8 cellular contexts compared by ENCODE assay signal in genomic region chr2:95121495-95122196, GRCh38. TPM values are rescaled to one million over a fixed set of nuclear protein-coding genes. Genes with fewer than 3 reads are reported as not detected.
DNase-seq lines count a peak whose midpoint lies in the region; ATAC-seq, FAIRE-seq and TF ChIP-seq lines count a peak whose summit lies in the region.

TSS of gene MRPS5 (minus strand) at chr2:95121808. CDS start at chr2:95121791, 17 bp downstream.

- H3K4me1 Mint-ChIP-seq in WTC11, result peaks cover 35% of the 10 kb centered on the region

- CTCF ChIA-PET in A673 (lab: Charles Lee) (no interaction called here), WTC11 (lab: Charles Lee) (interaction anchor here (1.0 to 3.7 kb wide), 9 partner anchors 38 to 224 kb away, joined by 3 to 20 read pairs (median 5); partner anchors contain the start of gene ZNF514)

- no peaks in the 10 kb centered on the region for H3K4me1 ChIP-seq in A673 (ENCODE audit: insufficient read depth, low read length, poor library complexity, severe bottlenecking)

- no peak for FAIRE-seq in bronchial epithelial cell (lab: Jason Lieb, UNC)

- TF ChIP-seq CTCF in A673 (conservative IDR thresholded peaks at IDR 0.05; ENCODE audit: low read depth, low read length) (peak; percentile 29; the same call in 1 of the 2 replicates), WTC11 (IDR thresholded peaks at IDR 0.05) (no peak), bronchial epithelial cell (IDR thresholded peaks at IDR 0.05; ENCODE audit: insufficient read depth, low read length, severe bottlenecking) (no peak)

- no peaks in the 10 kb centered on the region for H3K27me3 ChIP-seq in A673 (replicated peaks; ENCODE audit: insufficient read depth, low read depth, low read length, poor library complexity)
- H3K27me3 ChIP-seq in bronchial epithelial cell (ENCODE audit: control insufficient read depth, insufficient read depth, low read length), result no peaks in the 10 kb centered on the region

- H3K9me3 ChIP-seq in A673 (ENCODE audit: low read depth, low read length, poor library complexity, severe bottlenecking), result no peaks in the 10 kb centered on the region

- peaks cover 18% of the 10 kb centered on the region for H3K36me3 Mint-ChIP-seq in WTC11

- 0 out of 2 replicates have a peak, but pooled peaks cover 4% of the 10 kb centered on the region for H3K9me3 Mint-ChIP-seq in WTC11

- DNase-seq in A673 (ENCODE audit: low spot score) (peak; percentile 85), NCI-H2171 treated with DMSO at 0.1 percent for 48 hours (lab: John Stamatoyannopoulos, UW) (peak; percentile 68), WTC11 (ENCODE audit: low spot score) (peak; percentile 87), bronchial epithelial cell (ENCODE audit: low read depth) (peak; percentile 37), iris pigment epithelial cell (ENCODE audit: low read depth) (peak; percentile 66)
- DNase-seq in stimulated activated CD4-positive, alpha-beta T cell treated with anti-CD3 and anti-CD28 coated beads, Interleukin-12 subunit alpha, Interleukin-12 subunit beta, amount 100 ng/mL, for 4 hours, result peak; percentile 93

- H3K4me3 ChIP-seq in A673 (ENCODE audit: low read depth, low read length, poor library complexity, severe bottlenecking) (peak within 1 kb of the TSS; percentile 95), bronchial epithelial cell (ENCODE audit: low read depth, low read length) (peak within 1 kb of the TSS; percentile 99)

- peak; percentile 61 for TF ChIP-seq POLR2A in GM18526 (IDR thresholded peaks at IDR 0.05; ENCODE audit: extremely low read depth, insufficient read length)

- H3K36me3 ChIP-seq in A673 (ENCODE audit: insufficient read depth, low read length, poor library complexity, severe bottlenecking) (peaks cover 8% of the 10 kb centered on the region), bronchial epithelial cell (ENCODE audit: control insufficient read depth, insufficient read depth, low read length) (no peaks in the 10 kb centered on the region)

- BruUV-seq in A673 (replicated peaks; lab: Mats Ljungman, UMichigan), result no TSS peak

- H3K27ac Mint-ChIP-seq in WTC11, result peak within 1 kb of the TSS; percentile 93

- intact Hi-C loops in A673 (cut with micrococcal nuclease; ENCODE audit: unreplicated experiment), result no loop called here

- H3K27me3 Mint-ChIP-seq in WTC11 (ENCODE audit: low read depth), result peaks cover 6% of the 10 kb centered on the region; the same call in 1 of the 2 replicates

- POLR2A ChIA-PET in A673 (lab: Charles Lee; ENCODE audit: low non-redundant PET) (no interaction called here), WTC11 (lab: Charles Lee) (interaction anchor here (0.7 to 2.0 kb wide), 4 partner anchors 38 to 68 kb away, joined by 3 to 6 read pairs (median 4); partner anchors contain the start of gene ZNF514)

- H3K27ac ChIP-seq in A673 (ENCODE audit: low read depth, low read length, poor library complexity, severe bottlenecking), result peak within 1 kb of the TSS; percentile 99

- peak; percentile 93 for ATAC-seq in HG03064 (IDR thresholded peaks at IDR 0.05; ENCODE audit: low read depth, unreplicated experiment)
- ATAC-seq in WTC11, result peak; percentile 97

- H3K4me3 Mint-ChIP-seq in WTC11, result peak within 1 kb of the TSS; percentile 95

TF ChIP-seq in WTC11, 78 proteins besides CTCF, POLR2A, EP300 and RAD21 (continues in another document):
- no peak for TF ChIP-seq TP53 (CRISPR knock-in tag; IDR thresholded peaks at IDR 0.05)
- no peak for TF ChIP-seq STAT6 (CRISPR knock-in tag; conservative IDR thresholded peaks at IDR 0.05; ENCODE audit: low read depth)
- TF ChIP-seq GRHL2 (CRISPR knock-in tag; IDR thresholded peaks at IDR 0.05; ENCODE audit: insufficient replicate concordance, severe bottlenecking), result no peak
- TF ChIP-seq FOXP1 (CRISPR knock-in tag; IDR thresholded peaks at IDR 0.05; ENCODE audit: borderline replicate concordance), result peak; percentile 56; the same call in 1 of the 2 replicates
- TF ChIP-seq ZBTB43 (CRISPR knock-in tag; IDR thresholded peaks at IDR 0.05), result 0 out of 2 replicates have a peak, but pooled peaks have one; percentile 69
- peak; percentile 89; the same call in 1 of the 2 replicates for TF ChIP-seq ARID4B (CRISPR knock-in tag; IDR thresholded peaks at IDR 0.05; ENCODE audit: borderline replicate concordance)
- TF ChIP-seq CREM (CRISPR knock-in tag; IDR thresholded peaks at IDR 0.05), result peak; percentile 42; the same call in 1 of the 2 replicates
- peak; percentile 80; the same call in 1 of the 2 replicates for TF ChIP-seq TEAD1 (CRISPR knock-in tag; IDR thresholded peaks at IDR 0.05)
- peak; percentile 23; the same call in 1 of the 2 replicates for TF ChIP-seq NFE2L1 (CRISPR knock-in tag; IDR thresholded peaks at IDR 0.05)
- peak; percentile 57; the same call in 1 of the 2 replicates for TF ChIP-seq E2F5 (CRISPR knock-in tag; IDR thresholded peaks at IDR 0.05)
- TF ChIP-seq ZNF317 (CRISPR knock-in tag; IDR thresholded peaks at IDR 0.05; ENCODE audit: borderline replicate concordance, low read depth), result no peak
- 0 out of 2 replicates have a peak, but pooled peaks have one; percentile 8 for TF ChIP-seq ZNF121 (CRISPR knock-in tag; IDR thresholded peaks at IDR 0.05)
- TF ChIP-seq HMGA2 (CRISPR knock-in tag; IDR thresholded peaks at IDR 0.05), result no peak

RNA-seq across cellular contexts. Expression of gene MRPS5, which starts in this region (rescaled TPM):
- total RNA-seq in A673 (2021) (99.7 and 103 TPM in 2 replicates), WTC11 (2021) (60.4 to 70.3 TPM (median 62.2 TPM) in 3 replicates), bronchial epithelial cell (59.5 and 59.8 TPM in 2 replicates)

Comparison
In these comparisons a context has a peak if more than half of its experiments do, and no peak if none do; other contexts are left out.
1. Peak in every context shown above with its lines: DNase-seq, ATAC-seq, H3K4me3 ChIP-seq and H3K27ac ChIP-seq.
2. DNase-seq: peak in every context shown above with its lines; median percentile 93 in stimulated activated CD4-positive, alpha-beta T cell treated with anti-CD3 and anti-CD28 coated beads, Interleukin-12 subunit alpha, Interleukin-12 subunit beta, amount 100 ng/mL, for 4 hours; 87 in WTC11; 85 in A673; 68 in NCI-H2171 treated with DMSO at 0.1 percent for 48 hours; 66 in iris pigment epithelial cell; 37 in bronchial epithelial cell.